26 cellular contexts compared by ENCODE assay signal in the genomic region with DNA sequence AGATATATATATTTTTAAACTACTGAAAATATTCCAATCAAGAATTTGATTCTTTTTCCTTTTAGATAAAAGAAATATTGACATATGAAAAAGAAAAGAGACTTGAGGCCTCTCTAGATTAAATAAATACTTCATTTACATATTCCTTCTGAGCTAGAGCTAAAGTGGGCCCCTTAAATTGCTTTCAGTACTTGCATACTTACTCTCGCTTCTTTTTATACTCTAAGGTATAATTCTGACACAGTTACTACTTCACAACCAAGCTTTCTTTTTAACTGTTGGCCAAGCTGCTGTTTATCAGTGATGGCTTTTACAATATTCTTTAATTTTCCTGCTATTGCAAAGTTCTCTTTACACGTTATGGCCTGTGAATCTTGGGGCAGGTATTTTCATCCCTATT.
"Had no signal": no experiment of that assay in that cellular context is flagged by ENCODE, and none has a peak within 500 bp of the region (broad histone marks: within the 10 kb centered on the region; RNA-seq: fewer than 3 reads in every experiment).

No MANE protein-coding gene starts in this region.

- H3K4me1 ChIP-seq: breast epithelium, pancreas, psoas muscle, thyroid gland, upper lobe of left lung, vagina had no signal

- DNase-seq: activated CD4-positive, alpha-beta T cell treated with anti-CD3 and anti-CD28 coated beads for 4 hours; activated CD4-positive, alpha-beta T cell treated with anti-CD3 and anti-CD28 coated beads, Interleukin-2, amount 50 U/mL, for 4 hours; activated CD4-positive, CD25-positive, alpha-beta regulatory T cell; activated naive CD4-positive, alpha-beta T cell; activated T-cell treated with anti-CD3 and anti-CD28 coated beads for 4 hours; activated T-cell treated with anti-CD3 and anti-CD28 coated beads, Interleukin-2, amount 50 U/mL, for 72 hours; central memory CD4-positive, alpha-beta T cell; esophagus squamous epithelium; foreskin melanocyte; left lung; lower lobe of right lung; mesenchymal stem cell; naive thymus-derived CD8-positive, alpha-beta T cell; nucleus accumbens; pancreas; psoas muscle; stimulated activated CD4-positive, alpha-beta T cell treated with anti-CD3 and anti-CD28 coated beads, Interleukin-15, amount 100 ng/mL, for 24 hours; stimulated activated CD4-positive, alpha-beta T cell treated with anti-CD3 and anti-CD28 coated beads, Interleukin-2, amount 100 ng/mL, for 24 hours; stimulated activated naive B cell treated with anti-CD40 and anti-IgM and Interleukin-4, amounts not matched to agents 10 μg/mL and 1 μg/mL and 100 μg/mL, for 72 hours; stomach; thyroid gland; upper lobe of left lung had no signal

- H3K27me3 ChIP-seq: breast epithelium, esophagus squamous epithelium, left lung, pancreas, stomach, thyroid gland, upper lobe of left lung, vagina had no signal

- H3K9me3 ChIP-seq: breast epithelium, esophagus squamous epithelium, left lung, lower lobe of right lung, pancreas, psoas muscle, stomach, thyroid gland, upper lobe of left lung, vagina had no signal

- H3K4me2 ChIP-seq: smooth muscle cell had no signal

- ATAC-seq: activated naive CD4-positive, alpha-beta T cell treated with anti-CD3 and anti-CD28 coated beads, Interleukin-2, amount 50 U/mL, for 72 hours; activated T-cell treated with anti-CD3 and anti-CD28 coated beads, Interleukin-2, amount 50 U/mL, for 72 hours; left lung; lower lobe of right lung; naive thymus-derived CD8-positive, alpha-beta T cell; pancreas; psoas muscle; stimulated activated naive B cell treated with anti-CD40 and anti-IgM and Interleukin-4, amounts not matched to agents 10 μg/mL and 1 μg/mL and 100 μg/mL, for 72 hours had no signal

- H3K27ac ChIP-seq: breast epithelium, esophagus squamous epithelium, left lung, lower lobe of right lung, pancreas, psoas muscle, stomach, thyroid gland, upper lobe of left lung, vagina had no signal

- H3K36me3 ChIP-seq: breast epithelium, esophagus squamous epithelium, left lung, lower lobe of right lung, pancreas, thyroid gland, upper lobe of left lung, vagina had no signal

- H3K4me3 ChIP-seq: breast epithelium, esophagus squamous epithelium, left lung, lower lobe of right lung, pancreas, psoas muscle, smooth muscle cell, stomach, thyroid gland, upper lobe of left lung, vagina had no signal
